Comparison of ENCODE assay signal across 18 cellular contexts in genomic region chr5:157383151-157383810, GRCh38.
DNase-seq lines count a peak whose midpoint lies in the region; ATAC-seq, FAIRE-seq and TF ChIP-seq lines count a peak whose summit lies in the region.
"Had no signal": no experiment of that assay in that cellular context is flagged by ENCODE, and none has a peak within 500 bp of the region (broad histone marks: within the 10 kb centered on the region; RNA-seq: fewer than 3 reads in every experiment).

No MANE protein-coding gene starts in this region.

- no peak overlapping the region; the same call in 1 of the 2 replicates for H4K5ac ChIP-seq in IMR-90 (ENCODE audit: low read depth, low read length)

- peak overlapping the region; percentile 88 for H3K18ac ChIP-seq in IMR-90 (ENCODE audit: low read depth, low read length)

- peak overlapping the region; percentile 99 for H4K91ac ChIP-seq in IMR-90 (ENCODE audit: insufficient read depth, low read depth, low read length)

- dilution Hi-C loops in IMR-90 (cut with HindIII; ENCODE audit: low sequenced_read_pairs, unreplicated experiment) = no loop called here

- peak overlapping the region; percentile 60; the same call in 1 of the 2 replicates for H3K9ac ChIP-seq in IMR-90 (ENCODE audit: low read depth, low read length)

- peak; percentile 59 for FAIRE-seq in pancreas (lab: Jason Lieb, UNC)
- FAIRE-seq: GM12891 had no signal

- H3K9me1 ChIP-seq in IMR-90 (ENCODE audit: insufficient read depth, low read length) = peaks cover 6% of the 10 kb centered on the region; the same call in 1 of the 2 replicates

- H2BK5ac ChIP-seq in IMR-90 (ENCODE audit: low read depth, low read length, poor library complexity, severe bottlenecking) = peak overlapping the region; percentile 95

- no peak for TF ChIP-seq CTCF in IMR-90 (conservative IDR thresholded peaks at IDR 0.05; ENCODE audit: low read depth, low read length)
- no peak for TF ChIP-seq CTCF in gastroesophageal sphincter (IDR thresholded peaks at IDR 0.05)
- no peak for TF ChIP-seq CTCF in pancreas (IDR thresholded peaks at IDR 0.05)

- H3K4me1 ChIP-seq in ACC112 (ENCODE audit: control insufficient read depth, insufficient read depth, low read length, unreplicated experiment) (peaks cover 43% of the 10 kb centered on the region), IMR-90 (ENCODE audit: control insufficient read depth, insufficient read depth, low read length) (peaks cover 17% of the 10 kb centered on the region), gastroesophageal sphincter (peaks cover 18 to 67% (median 30%) of the 10 kb centered on the region in 3 donors), pancreas (no peaks in the 10 kb centered on the region)
- H3K4me1 ChIP-seq: HAP-1 had no signal

- peak overlapping the region; percentile 99 for H2BK120ac ChIP-seq in IMR-90 (ENCODE audit: low read depth, low read length)

- no peaks in the 10 kb centered on the region for H4K20me1 ChIP-seq in IMR-90 (ENCODE audit: insufficient read depth, low read length)

- H2AK5ac ChIP-seq in IMR-90 (ENCODE audit: low read depth, low read length) = peak overlapping the region; percentile 83

- H3K23ac ChIP-seq in IMR-90 (ENCODE audit: low read depth, low read length) = peak overlapping the region; percentile 92; the same call in 1 of the 2 replicates

- peak; percentile 7; the same call in 1 of the 2 replicates for ATAC-seq in IMR-90 (ENCODE audit: low read depth)
- ATAC-seq in gastroesophageal sphincter = no peak
- no peak for ATAC-seq in pancreas
- ATAC-seq in GM21786 (IDR thresholded peaks at IDR 0.05; ENCODE audit: unreplicated experiment) = no peak
- ATAC-seq in GM21619 (IDR thresholded peaks at IDR 0.05; ENCODE audit: unreplicated experiment) = no peak
- ATAC-seq in GM18505 (IDR thresholded peaks at IDR 0.05; ENCODE audit: unreplicated experiment) = no peak
- ATAC-seq: Panc1 had no signal

- H3K4me3 ChIP-seq in ACC112 (ENCODE audit: low read depth, low read length) = no peak overlapping the region
- H3K4me3 ChIP-seq in IMR-90 (ENCODE audit: insufficient read depth, low read depth, low read length) = no peak overlapping the region
- no peak overlapping the region for H3K4me3 ChIP-seq in gastroesophageal sphincter
- H3K4me3 ChIP-seq in pancreas = no peak overlapping the region
- H3K4me3 ChIP-seq: HAP-1 had no signal

- H3K27ac ChIP-seq in ACC112 (ENCODE audit: low read depth, low read length) (peak overlapping the region; percentile 89; the same call in 1 of the 2 replicates), IMR-90 (ENCODE audit: insufficient read depth, low read length) (peak overlapping the region; percentile 56), gastroesophageal sphincter (peak overlapping the region; percentile 83 to 98 (median 92)), pancreas (no peak overlapping the region)

- TF ChIP-seq RAD21 in IMR-90 (IDR thresholded peaks at IDR 0.05; ENCODE audit: low read length) = no peak

- no TSS peak for BruUV-seq in IMR-90 (replicated peaks; lab: Mats Ljungman, UMichigan)

- POLR2A ChIA-PET in IMR-90 (lab: Charles Lee; ENCODE audit: unreplicated experiment) = no interaction called here

- no peaks in the 10 kb centered on the region for H3K27me3 ChIP-seq in ACC112 (ENCODE audit: insufficient read depth, low read length)
- no peaks in the 10 kb centered on the region for H3K27me3 ChIP-seq in IMR-90 (ENCODE audit: control insufficient read depth, insufficient read depth, low read length)
- H3K27me3 ChIP-seq in gastroesophageal sphincter = no peaks in the 10 kb centered on the region
- H3K27me3 ChIP-seq in pancreas = no peaks in the 10 kb centered on the region

- no peaks in the 10 kb centered on the region for H3K79me1 ChIP-seq in IMR-90 (ENCODE audit: low read depth in 1 of 2, low read length in 2 of 2)

- H2BK20ac ChIP-seq in IMR-90 (ENCODE audit: low read depth, low read length) = peak overlapping the region; percentile 96

- no peak for TF ChIP-seq EP300 in gastroesophageal sphincter (IDR thresholded peaks at IDR 0.05)

- H3K9me3 ChIP-seq in IMR-90 (ENCODE audit: control insufficient read depth, insufficient read depth, low read length) (no peaks in the 10 kb centered on the region), gastroesophageal sphincter (no peaks in the 10 kb centered on the region), pancreas (no peaks in the 10 kb centered on the region)
- H3K9me3 ChIP-seq: HAP-1 had no signal

- intact Hi-C loops in IMR-90 (cut with micrococcal nuclease) = no loop called here
- intact Hi-C loops in pancreas (cut with DNase I) = no loop called here

- H3K14ac ChIP-seq in IMR-90 (replicated peaks; ENCODE audit: low read depth, low read length) = peak overlapping the region; percentile 1; the same call in 1 of the 2 replicates

- H3K36me3 ChIP-seq in ACC112 (ENCODE audit: insufficient read depth, low read length) = no peaks in the 10 kb centered on the region
- no peaks in the 10 kb centered on the region for H3K36me3 ChIP-seq in IMR-90 (ENCODE audit: control insufficient read depth, insufficient read depth, low read length)
- H3K36me3 ChIP-seq in gastroesophageal sphincter = no peaks in the 10 kb centered on the region
- H3K36me3 ChIP-seq in pancreas = no peaks in the 10 kb centered on the region

- peak overlapping the region; percentile 86; the same call in 1 of the 2 replicates for H3K56ac ChIP-seq in IMR-90 (ENCODE audit: extremely low read depth, insufficient read depth, low read length)

- no peaks in the 10 kb centered on the region for H3K79me2 ChIP-seq in ACC112 (ENCODE audit: control insufficient read depth, insufficient read depth, low read length, unreplicated experiment)

- H2AFZ ChIP-seq in ACC112 (ENCODE audit: low read length, unreplicated experiment) (peak overlapping the region; percentile 55), IMR-90 (replicated peaks; ENCODE audit: low read length, poor library complexity) (no peak overlapping the region)

- H2BK15ac ChIP-seq in IMR-90 (ENCODE audit: low read depth, low read length) = peak overlapping the region; percentile 99; the same call in 2 of the 3 replicates

- CTCF ChIA-PET in IMR-90 (lab: Yijun Ruan, JAX) = no interaction called here

- H2AK9ac ChIP-seq in IMR-90 (replicated peaks; ENCODE audit: low read depth, low read length, poor library complexity) = no peak overlapping the region

- peak; percentile 31 for DNase-seq in IMR-90
- no peak for DNase-seq in pancreas
- DNase-seq in cerebellar cortex (ENCODE audit: low spot score) = no peak
- DNase-seq: activated CD4-positive, alpha-beta memory T cell treated with anti-CD3 and anti-CD28 coated beads, Interleukin-2, amount 10 ng/mL, durations not matched to agents 7 days and 5 days; activated effector memory CD4-positive, alpha-beta T cell treated with Interleukin-2 at 50 U/mL for 16 hours; Calu3; KG1; NCI-H1105; NCI-H82; occipital lobe had no signal

- no CpG with 5 or more reads among the region's 9 CpGs for WGBS in IMR-90 (ENCODE audit: extremely low coverage in 2 of 2, insufficient read length in 1 of 2), 2 experiments
- WGBS in gastroesophageal sphincter (ENCODE audit: low coverage in 1 of 2), 2 donors = 52 to 60% methylated on average over 4 to 7 of the region's 9 CpGs
- WGBS in pancreas, 2 donors = 77 to 80% methylated on average over 9 of the region's 9 CpGs

- H3K4ac ChIP-seq in IMR-90 (ENCODE audit: low read depth, low read length) = peak overlapping the region; percentile 98

- H3K4me2 ChIP-seq in IMR-90 (ENCODE audit: low read depth, low read length) = peak overlapping the region; percentile 5; the same call in 1 of the 2 replicates

- H4K8ac ChIP-seq in IMR-90 (ENCODE audit: low read depth in 2 of 2, low read length in 2 of 2) = peak overlapping the region; percentile 95 to 97

- in situ Hi-C loops in IMR-90 (cut with MboI; ENCODE audit: low sequenced_read_pairs) = no loop called here

- TF ChIP-seq POLR2A in IMR-90 (IDR thresholded peaks at IDR 0.05; ENCODE audit: low read depth, low read length) (no peak), gastroesophageal sphincter (IDR thresholded peaks at IDR 0.05) (no peak), GM18505 (IDR thresholded peaks at IDR 0.05; ENCODE audit: borderline replicate concordance, extremely low read depth, insufficient read depth, insufficient read length) (no peak)

TF ChIP-seq in IMR-90, 13 proteins besides CTCF, POLR2A, EP300 and RAD21:
- TF ChIP-seq SMC3 (IDR thresholded peaks at IDR 0.05; ENCODE audit: low read depth, low read length) = no peak
- no peak for TF ChIP-seq MAZ (IDR thresholded peaks at IDR 0.05; ENCODE audit: borderline replicate concordance, low read depth, low read length)
- no peak for TF ChIP-seq RFX5 (IDR thresholded peaks at IDR 0.05; ENCODE audit: low read depth, low read length)
- no peak for TF ChIP-seq CEBPB (IDR thresholded peaks at IDR 0.05; ENCODE audit: low read depth, low read length)
- no peak for TF ChIP-seq MXI1 (IDR thresholded peaks at IDR 0.05; ENCODE audit: borderline replicate concordance, low read depth, low read length)
- TF ChIP-seq MAFK (IDR thresholded peaks at IDR 0.05; ENCODE audit: low read depth, low read length) = no peak
- no peak for TF ChIP-seq FOS (IDR thresholded peaks at IDR 0.05; ENCODE audit: low read depth, low read length)
- no peak for TF ChIP-seq CHD1 (IDR thresholded peaks at IDR 0.05; ENCODE audit: low read depth, low read length)
- TF ChIP-seq, protein P1, sequence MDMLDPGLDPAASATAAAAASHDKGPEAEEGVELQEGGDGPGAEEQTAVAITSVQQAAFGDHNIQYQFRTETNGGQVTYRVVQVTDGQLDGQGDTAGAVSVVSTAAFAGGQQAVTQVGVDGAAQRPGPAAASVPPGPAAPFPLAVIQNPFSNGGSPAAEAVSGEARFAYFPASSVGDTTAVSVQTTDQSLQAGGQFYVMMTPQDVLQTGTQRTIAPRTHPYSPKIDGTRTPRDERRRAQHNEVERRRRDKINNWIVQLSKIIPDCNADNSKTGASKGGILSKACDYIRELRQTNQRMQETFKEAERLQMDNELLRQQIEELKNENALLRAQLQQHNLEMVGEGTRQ (IDR thresholded peaks at IDR 0.05; ENCODE audit: low read depth, low read length) = no peak
- TF ChIP-seq, protein P2, sequence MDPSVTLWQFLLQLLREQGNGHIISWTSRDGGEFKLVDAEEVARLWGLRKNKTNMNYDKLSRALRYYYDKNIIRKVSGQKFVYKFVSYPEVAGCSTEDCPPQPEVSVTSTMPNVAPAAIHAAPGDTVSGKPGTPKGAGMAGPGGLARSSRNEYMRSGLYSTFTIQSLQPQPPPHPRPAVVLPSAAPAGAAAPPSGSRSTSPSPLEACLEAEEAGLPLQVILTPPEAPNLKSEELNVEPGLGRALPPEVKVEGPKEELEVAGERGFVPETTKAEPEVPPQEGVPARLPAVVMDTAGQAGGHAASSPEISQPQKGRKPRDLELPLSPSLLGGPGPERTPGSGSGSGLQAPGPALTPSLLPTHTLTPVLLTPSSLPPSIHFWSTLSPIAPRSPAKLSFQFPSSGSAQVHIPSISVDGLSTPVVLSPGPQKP (IDR thresholded peaks at IDR 0.05; ENCODE audit: borderline replicate concordance, low read depth, low read length) = no peak
- TF ChIP-seq RCOR1 (IDR thresholded peaks at IDR 0.05; ENCODE audit: insufficient replicate concordance, low read length) = no peak
- TF ChIP-seq BHLHE40 (IDR thresholded peaks at IDR 0.05; ENCODE audit: low read depth, low read length) = no peak
- TF ChIP-seq NFE2L2 (IDR thresholded peaks at IDR 0.05; ENCODE audit: low read depth, low read length) = no peak

Comparison
In these comparisons a context has a peak if more than half of its experiments do, and no peak if none do; other contexts are left out.
1. H3K27ac ChIP-seq: peak in ACC112 (single experiment), IMR-90 (single experiment) and gastroesophageal sphincter (4 of 4); none in pancreas (0 of 4).